ENCODE assay signal across 27 cellular contexts in the genomic region with DNA sequence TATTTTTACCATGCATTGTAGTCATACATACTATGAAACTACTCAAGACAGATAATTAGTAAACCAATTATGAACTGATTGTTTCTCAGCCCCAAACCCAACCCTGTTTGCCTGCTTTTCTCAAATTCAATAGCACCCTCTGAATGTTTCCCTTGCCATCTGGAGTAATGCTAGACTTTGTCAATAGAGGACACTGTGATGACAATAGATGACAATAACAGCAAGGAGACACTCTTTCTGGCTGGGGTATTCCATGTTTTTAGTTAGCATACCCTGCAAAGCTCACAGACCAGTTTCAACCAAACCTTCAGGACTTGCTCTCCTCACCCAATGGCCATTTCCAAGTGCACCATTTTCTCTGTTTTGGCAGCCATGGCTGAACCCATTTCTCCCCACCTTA.
"Had no signal": no experiment of that assay in that cellular context is flagged by ENCODE, and none has a peak within 500 bp of the region (broad histone marks: within the 10 kb centered on the region; RNA-seq: fewer than 3 reads in every experiment).

No MANE protein-coding gene starts in this region.

- H3K27ac ChIP-seq: adrenal gland, Peyer's patch, RWPE1, SJSA1 had no signal

- H3K9me3 ChIP-seq: adrenal gland, Peyer's patch, SJSA1 had no signal

- DNase-seq: activated CD4-positive, alpha-beta T cell treated with anti-CD3 and anti-CD28 coated beads for 48 hours; activated CD4-positive, alpha-beta T cell treated with anti-CD3 and anti-CD28 coated beads, Interleukin-2, amount 50 U/mL, for 4 hours; activated CD4-positive, CD25-positive, alpha-beta regulatory T cell treated with anti-CD3 and anti-CD28 coated beads, Interleukin-2, amount 50 U/mL, for 72 hours; activated CD8-positive, alpha-beta memory T cell treated with anti-CD3 and anti-CD28 coated beads, Interleukin-2, amount 50 U/mL, for 48 hours; activated CD8-positive, alpha-beta T cell treated with anti-CD3 and anti-CD28 coated beads, Interleukin-2, amount 10 ng/mL, durations not matched to agents 7 days and 5 days; activated naive CD4-positive, alpha-beta T cell treated with anti-CD3 and anti-CD28 coated beads, Interleukin-2, amount 50 U/mL, for 16 hours; activated naive CD8-positive, alpha-beta T cell treated with anti-CD3 and anti-CD28 coated beads, Interleukin-2, amount 10 ng/mL, durations not matched to agents 7 days and 5 days; activated T-cell treated with anti-CD3 and anti-CD28 coated beads, Interleukin-2, amount 50 U/mL, for 1 hour; adrenal gland; anterior cingulate cortex; caudate nucleus; MM.1S; NCI-H1105 treated with DMSO at 0.1 percent for 48 hours; NCI-H1436 treated with DMSO at 0.1 percent for 48 hours; NCI-H187; NCI-H2081; NCI-H2171 treated with DMSO at 0.1 percent for 48 hours; NCI-H226; NCI-H510A treated with DMSO at 0.1 percent for 48 hours; NCI-H774; NK-92 treated with Interleukin-12 subunit alpha and Interleukin-12 subunit beta, amount 100 ng/mL, for 24 hours; Peyer's patch; SW 1271 had no signal

- H3K36me3 ChIP-seq: adrenal gland, Peyer's patch, SJSA1 had no signal

- ATAC-seq: activated CD8-positive, alpha-beta T cell treated with anti-CD3 and anti-CD28 coated beads, Interleukin-2, amount 10 ng/mL, durations not matched to agents 7 days and 5 days; SK-N-SH treated with all-trans-retinoic acid at 6 μM for 48 hours; WTC11 had no signal

- H3K27me3 ChIP-seq: adrenal gland, Peyer's patch, SJSA1 had no signal

- H3K4me1 ChIP-seq: adrenal gland, Peyer's patch, SJSA1 had no signal

- H3K4me3 ChIP-seq: adrenal gland, Peyer's patch, SJSA1 had no signal
